In the genomic region with DNA sequence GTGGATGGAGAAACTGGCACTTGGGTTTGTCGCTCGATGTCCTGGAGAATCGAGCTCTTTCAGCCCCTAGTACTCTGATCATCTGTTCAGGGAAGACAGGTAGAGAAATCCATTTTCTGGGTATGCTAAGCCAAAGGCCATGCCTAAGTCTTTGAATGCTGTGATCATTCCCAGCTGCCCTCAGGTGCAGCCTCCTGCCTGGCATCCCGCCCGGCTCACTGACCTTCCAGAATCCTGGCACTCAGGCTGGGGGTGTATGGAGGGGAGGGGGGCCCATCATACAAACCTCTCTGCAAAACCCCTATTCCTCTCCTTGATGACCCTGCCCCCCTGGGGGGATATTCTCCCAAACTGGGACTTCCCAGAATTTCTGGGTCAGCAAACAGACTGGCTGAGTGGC, we compare ENCODE assay signal across 37 cellular contexts. TPM values are rescaled to one million over a fixed set of nuclear protein-coding genes. Genes with fewer than 3 reads are reported as not detected.
"Had no signal": no experiment of that assay in that cellular context is flagged by ENCODE, and none has a peak within 500 bp of the region (broad histone marks: within the 10 kb centered on the region; RNA-seq: fewer than 3 reads in every experiment).

No MANE protein-coding gene starts in this region.

- DNase-seq: activated B cell treated with CpG ODN at 0.5 μM for 24 hours; activated CD4-positive, alpha-beta memory T cell treated with anti-CD3 and anti-CD28 coated beads for 36 hours; activated CD4-positive, alpha-beta T cell treated with anti-CD3 and anti-CD28 coated beads for 4 hours; activated CD4-positive, alpha-beta T cell treated with anti-CD3 and anti-CD28 coated beads, Interleukin-2, amount 10 ng/mL, durations not matched to agents 24 days and 14 days; activated CD4-positive, alpha-beta T cell treated with anti-CD3 and anti-CD28 coated beads, Interleukin-2, amount 50 U/mL, for 1 hour; activated CD4-positive, alpha-beta T cell treated with anti-CD3 and anti-CD28 coated beads, Interleukin-2, amount 50 U/mL, for 4 hours; activated CD4-positive, CD25-positive, alpha-beta regulatory T cell treated with anti-CD3 and anti-CD28 coated beads, Interleukin-2, amount 50 U/mL, for 72 hours; activated CD8-positive, alpha-beta memory T cell treated with anti-CD3 and anti-CD28 coated beads, Interleukin-2, amount 50 U/mL, for 4 hours; activated CD8-positive, alpha-beta T cell treated with anti-CD3 and anti-CD28 coated beads for 36 hours; activated effector memory CD4-positive, alpha-beta T cell treated with anti-CD3 and anti-CD28 coated beads, Interleukin-2, amount 50 U/mL, for 16 hours; activated gamma-delta T cell treated with Interleukin-2 at 50 U/mL for 16 hours; activated naive CD4-positive, alpha-beta T cell; activated naive CD4-positive, alpha-beta T cell treated with anti-CD3 and anti-CD28 coated beads for 36 hours; activated naive CD4-positive, alpha-beta T cell treated with anti-CD3 and anti-CD28 coated beads, Interleukin-2, amount 50 U/mL, for 16 hours; activated naive CD8-positive, alpha-beta T cell treated with anti-CD3 and anti-CD28 coated beads for 36 hours; activated T-cell treated with anti-CD3 and anti-CD28 coated beads for 4 hours; activated T-cell treated with anti-CD3 and anti-CD28 coated beads, Interleukin-2, amount 50 U/mL, for 1 hour; activated T-cell treated with anti-CD3 and anti-CD28 coated beads, Interleukin-2, amount 50 U/mL, for 4 hours; activated T-cell treated with anti-CD3 and anti-CD28 coated beads, Interleukin-2, amount 50 U/mL, for 72 hours; adrenal gland; amniotic stem cell; aorta; brain microvascular endothelial cell; central memory CD4-positive, alpha-beta T cell; T-helper 1 cell; T-helper 2 cell; T-helper 9 cell had no signal

- ATAC-seq: activated CD8-positive, alpha-beta T cell treated with anti-CD3 and anti-CD28 coated beads for 36 hours; activated naive CD4-positive, alpha-beta T cell treated with anti-CD3 and anti-CD28 coated beads, Interleukin-2, amount 50 U/mL, for 72 hours; activated T-cell treated with anti-CD3 and anti-CD28 coated beads, Interleukin-2, amount 50 U/mL, for 4 hours; activated T-cell treated with anti-CD3 and anti-CD28 coated beads, Interleukin-2, amount 50 U/mL, for 72 hours; activated T-helper 17 cell treated with anti-CD3 and anti-CD28 coated beads, Interleukin-2, amount 50 U/mL, for 72 hours; body of pancreas had no signal

- H3K4me3 ChIP-seq: adrenal gland, body of pancreas, breast epithelium had no signal

- H3K4me1 ChIP-seq: adrenal gland, breast epithelium had no signal

- H3K36me3 ChIP-seq: adrenal gland, brain microvascular endothelial cell, breast epithelium had no signal

- H3K9me3 ChIP-seq: adrenal gland, body of pancreas, breast epithelium had no signal

- H3K27me3 ChIP-seq: adrenal gland, body of pancreas, brain microvascular endothelial cell, breast epithelium had no signal

- H3K27ac ChIP-seq: adrenal gland, body of pancreas, brain microvascular endothelial cell, breast epithelium, VCaP had no signal

- FAIRE-seq: astrocyte, TTC549 had no signal

RNA-seq across cellular contexts. Expression of gene C20orf203, which starts 28.6 kb away (rescaled TPM):
- total RNA-seq: activated B cell treated with CpG ODN at 0.5 μM for 24 hours; activated CD8-positive, alpha-beta memory T cell treated with anti-CD3 and anti-CD28 coated beads for 36 hours; activated T-cell treated with anti-CD3 and anti-CD28 coated beads, Interleukin-2, amount 50 U/mL, for 4 hours; activated T-helper 1 cell treated with anti-CD3 and anti-CD28 coated beads, Interleukin-12 subunit alpha, Interleukin-12 subunit beta, Interleukin-2, Interleukin-4 antibody, amounts not matched to agents 30 ng/mL and 10 ng/mL and 1 ng/mL, durations not matched to agents 14 hours and 24 hours and 36 hours; astrocyte; cardiac septum had no signal
